In the genomic region with DNA sequence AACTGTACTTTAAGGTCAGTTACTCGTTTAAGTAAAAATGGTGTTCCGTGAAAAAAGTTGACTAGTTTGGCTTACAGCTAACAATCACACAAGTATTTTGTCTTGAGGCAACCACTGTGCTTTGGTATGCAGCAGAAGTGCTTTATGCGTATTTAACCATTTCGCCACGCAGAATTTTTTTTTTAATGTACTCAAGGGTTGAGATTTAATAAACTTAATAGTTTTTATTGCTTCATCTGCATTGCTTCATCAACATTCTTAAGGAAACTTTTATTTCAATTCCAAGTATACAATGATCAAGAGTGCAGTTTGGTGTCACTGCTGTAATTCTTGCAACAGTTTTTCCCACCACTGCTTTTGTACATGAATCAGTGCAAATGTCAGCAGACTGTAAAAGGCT, we compare ENCODE assay signal across 1 cellular context.
TF ChIP-seq lines count a peak whose summit lies in the region.

No MANE protein-coding gene starts in this region.

TF ChIP-seq in A549, 52 proteins besides CTCF, POLR2A, EP300 and RAD21 (continued from another document):
- TF ChIP-seq, protein P1, sequence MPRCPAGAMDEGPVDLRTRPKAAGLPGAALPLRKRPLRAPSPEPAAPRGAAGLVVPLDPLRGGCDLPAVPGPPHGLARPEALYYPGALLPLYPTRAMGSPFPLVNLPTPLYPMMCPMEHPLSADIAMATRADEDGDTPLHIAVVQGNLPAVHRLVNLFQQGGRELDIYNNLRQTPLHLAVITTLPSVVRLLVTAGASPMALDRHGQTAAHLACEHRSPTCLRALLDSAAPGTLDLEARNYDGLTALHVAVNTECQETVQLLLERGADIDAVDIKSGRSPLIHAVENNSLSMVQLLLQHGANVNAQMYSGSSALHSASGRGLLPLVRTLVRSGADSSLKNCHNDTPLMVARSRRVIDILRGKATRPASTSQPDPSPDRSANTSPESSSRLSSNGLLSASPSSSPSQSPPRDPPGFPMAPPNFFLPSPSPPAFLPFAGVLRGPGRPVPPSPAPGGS (IDR thresholded peaks at IDR 0.05) = peak; percentile 49; the same call in 1 of the 3 replicates
- peak in 1 of 2 experiments; percentile 27; a peak in 2 of 5 replicates for TF ChIP-seq JUN (IDR thresholded peaks at IDR 0.05)
- TF ChIP-seq HEYL (CRISPR knock-in tag; IDR thresholded peaks at IDR 0.05) = no peak
- TF ChIP-seq NR3C1 (IDR thresholded peaks at IDR 0.05) = no peak
- TF ChIP-seq, protein P2, sequence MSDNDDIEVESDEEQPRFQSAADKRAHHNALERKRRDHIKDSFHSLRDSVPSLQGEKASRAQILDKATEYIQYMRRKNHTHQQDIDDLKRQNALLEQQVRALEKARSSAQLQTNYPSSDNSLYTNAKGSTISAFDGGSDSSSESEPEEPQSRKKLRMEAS (IDR thresholded peaks at IDR 0.05) = no peak
- no peak for TF ChIP-seq POLR2AphosphoS2 (conservative IDR thresholded peaks at IDR 0.05; ENCODE audit: low read length)
- TF ChIP-seq KDM5A (IDR thresholded peaks at IDR 0.05) = no peak
- no peak for TF ChIP-seq CBX8 (IDR thresholded peaks at IDR 0.05)
